16 cellular contexts compared by ENCODE assay signal in the genomic region with DNA sequence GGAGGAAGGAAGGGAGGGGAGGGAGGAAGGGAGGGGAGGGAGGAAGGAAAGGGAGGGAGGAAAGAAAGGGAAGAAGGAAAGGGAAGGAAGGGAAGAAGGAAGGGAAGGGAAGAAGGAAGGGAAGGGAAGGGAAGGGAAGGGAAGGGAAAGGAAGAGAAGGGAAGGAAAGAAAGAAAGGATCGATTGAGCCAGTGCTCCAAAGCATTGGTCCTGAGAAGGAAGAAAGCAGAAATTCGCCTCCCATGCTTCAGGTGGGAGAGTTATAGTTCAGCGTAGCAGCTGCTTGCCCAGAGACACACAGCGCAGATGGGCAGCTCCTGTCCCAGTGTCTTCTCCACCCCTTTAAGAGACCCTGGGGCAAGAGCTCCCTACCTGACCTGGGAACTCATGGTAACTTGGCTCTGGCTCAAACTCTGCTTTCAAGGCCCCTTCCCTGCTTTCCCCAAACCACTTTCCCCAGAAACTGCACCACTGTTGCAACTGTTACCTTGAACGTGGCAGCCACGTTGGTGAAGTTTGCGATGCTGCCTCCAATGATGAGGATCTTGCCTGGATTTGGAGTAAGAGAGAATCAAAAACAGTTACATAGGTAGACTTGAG. TPM values are rescaled to one million over a fixed set of nuclear protein-coding genes. Genes with fewer than 3 reads are reported as not detected.
DNase-seq lines count a peak whose midpoint lies in the region; ATAC-seq, FAIRE-seq and TF ChIP-seq lines count a peak whose summit lies in the region.
"Had no signal": no experiment of that assay in that cellular context is flagged by ENCODE, and none has a peak within 500 bp of the region (broad histone marks: within the 10 kb centered on the region; RNA-seq: fewer than 3 reads in every experiment).

No MANE protein-coding gene starts in this region.

- H3K36me3 ChIP-seq in HEK293 (ENCODE audit: control insufficient read depth in 2 of 2, insufficient read depth in 1 of 2, low read length in 2 of 2) (peaks cover 67 to 93% of the 10 kb centered on the region in 2 experiments), bronchial epithelial cell (ENCODE audit: control insufficient read depth, insufficient read depth, low read length) (peaks cover 47% of the 10 kb centered on the region)

- peaks cover 54% of the 10 kb centered on the region for H3K36me3 Mint-ChIP-seq in activated CD8-positive, alpha-beta T cell treated with anti-CD3 and anti-CD28 coated beads, Interleukin-2, amount 10 ng/mL, durations not matched to agents 7 days and 5 days (ENCODE audit: low read depth)
- H3K36me3 Mint-ChIP-seq in activated CD8-positive, alpha-beta T cell treated with anti-CD3 and anti-CD28 coated beads for 36 hours (ENCODE audit: low read depth), result peaks cover 48% of the 10 kb centered on the region
- H3K36me3 Mint-ChIP-seq in stimulated activated effector memory CD8-positive, alpha-beta T cell treated with anti-CD3 and anti-CD28 coated beads, Interleukin-12 subunit alpha, Interleukin-12 subunit beta, amount 100 ng/mL, for 72 hours, result peaks cover 98% of the 10 kb centered on the region

- TF ChIP-seq CTCF in activated CD8-positive, alpha-beta T cell treated with anti-CD3 and anti-CD28 coated beads for 36 hours (IDR thresholded peaks at IDR 0.05), result no peak
- TF ChIP-seq CTCF in HEK293 (tag by site-specific recombination; IDR thresholded peaks at IDR 0.05) (no peak), bronchial epithelial cell (IDR thresholded peaks at IDR 0.05; ENCODE audit: insufficient read depth, low read length, severe bottlenecking) (no peak)

- H3K27me3 Mint-ChIP-seq in activated CD8-positive, alpha-beta T cell treated with anti-CD3 and anti-CD28 coated beads, Interleukin-2, amount 10 ng/mL, durations not matched to agents 7 days and 5 days (ENCODE audit: low read depth), result no peaks in the 10 kb centered on the region
- H3K27me3 Mint-ChIP-seq in activated CD8-positive, alpha-beta T cell treated with anti-CD3 and anti-CD28 coated beads for 36 hours, result no peaks in the 10 kb centered on the region
- H3K27me3 Mint-ChIP-seq: CD4-positive, alpha-beta memory T cell had no signal

- no peaks in the 10 kb centered on the region for H3K9me3 ChIP-seq in HEK293 (ENCODE audit: control insufficient read depth, insufficient read depth, low read depth, low read length)
- H3K9me3 ChIP-seq: BLaER1, HAP-1 had no signal

- POLR2A ChIA-PET in activated CD8-positive, alpha-beta T cell treated with anti-CD3 and anti-CD28 coated beads, Interleukin-2, amount 10 ng/mL, durations not matched to agents 7 days and 5 days (lab: Charles Lee), result no interaction called here
- POLR2A ChIA-PET in activated CD8-positive, alpha-beta T cell treated with anti-CD3 and anti-CD28 coated beads for 36 hours (lab: Charles Lee), result interaction anchor here (1.4 kb wide), 1 partner anchor 14 kb away, joined by 4 read pairs; a partner anchor contains a TSS
- POLR2A ChIA-PET in HEK293 (lab: Yijun Ruan, JAX), result no interaction called here

- H3K27me3 ChIP-seq in bronchial epithelial cell (ENCODE audit: control insufficient read depth, insufficient read depth, low read length), result no peaks in the 10 kb centered on the region
- H3K27me3 ChIP-seq: BLaER1 had no signal

- H3K4me3 Mint-ChIP-seq in activated CD8-positive, alpha-beta T cell treated with anti-CD3 and anti-CD28 coated beads, Interleukin-2, amount 10 ng/mL, durations not matched to agents 7 days and 5 days, result no peak overlapping the region
- H3K4me3 Mint-ChIP-seq in activated CD8-positive, alpha-beta T cell treated with anti-CD3 and anti-CD28 coated beads for 36 hours, result no peak overlapping the region
- no peak overlapping the region for H3K4me3 Mint-ChIP-seq in stimulated activated effector memory CD8-positive, alpha-beta T cell treated with anti-CD3 and anti-CD28 coated beads, Interleukin-12 subunit alpha, Interleukin-12 subunit beta, amount 100 ng/mL, for 72 hours
- H3K4me3 Mint-ChIP-seq: CD14-positive monocyte; CD4-positive, alpha-beta memory T cell had no signal

- DNase-seq in activated CD8-positive, alpha-beta T cell treated with anti-CD3 and anti-CD28 coated beads, Interleukin-2, amount 10 ng/mL, durations not matched to agents 7 days and 5 days, result no peak
- DNase-seq in activated CD8-positive, alpha-beta T cell treated with anti-CD3 and anti-CD28 coated beads for 36 hours, result no peak
- DNase-seq in bronchial epithelial cell (ENCODE audit: low read depth) (no peak), HuH-7.5 (ENCODE audit: low spot score) (no peak)
- no peak for DNase-seq in stimulated activated effector memory CD8-positive, alpha-beta T cell treated with anti-CD3 and anti-CD28 coated beads, Interleukin-12 subunit alpha, Interleukin-12 subunit beta, amount 100 ng/mL, for 72 hours (ENCODE audit: low spot score in 2 of 2)
- DNase-seq: CD4-positive, alpha-beta memory T cell; DMS79 treated with DMSO at 0.1 percent for 48 hours; GF-D8 had no signal

- no peaks in the 10 kb centered on the region for H3K9me3 Mint-ChIP-seq in activated CD8-positive, alpha-beta T cell treated with anti-CD3 and anti-CD28 coated beads, Interleukin-2, amount 10 ng/mL, durations not matched to agents 7 days and 5 days (ENCODE audit: insufficient read depth)
- no peaks in the 10 kb centered on the region for H3K9me3 Mint-ChIP-seq in activated CD8-positive, alpha-beta T cell treated with anti-CD3 and anti-CD28 coated beads for 36 hours
- H3K9me3 Mint-ChIP-seq in stimulated activated effector memory CD8-positive, alpha-beta T cell treated with anti-CD3 and anti-CD28 coated beads, Interleukin-12 subunit alpha, Interleukin-12 subunit beta, amount 100 ng/mL, for 72 hours, result no peaks in the 10 kb centered on the region
- H3K9me3 Mint-ChIP-seq: CD4-positive, alpha-beta memory T cell had no signal

- ATAC-seq in activated CD8-positive, alpha-beta T cell treated with anti-CD3 and anti-CD28 coated beads, Interleukin-2, amount 10 ng/mL, durations not matched to agents 7 days and 5 days, result no peak
- ATAC-seq in activated CD8-positive, alpha-beta T cell treated with anti-CD3 and anti-CD28 coated beads for 36 hours, result no peak
- no peak for ATAC-seq in stimulated activated effector memory CD8-positive, alpha-beta T cell treated with anti-CD3 and anti-CD28 coated beads, Interleukin-12 subunit alpha, Interleukin-12 subunit beta, amount 100 ng/mL, for 72 hours
- ATAC-seq in HG03159 (IDR thresholded peaks at IDR 0.05; ENCODE audit: unreplicated experiment), result no peak
- ATAC-seq: K562 had no signal

- no peaks in the 10 kb centered on the region for H3K4me1 Mint-ChIP-seq in activated CD8-positive, alpha-beta T cell treated with anti-CD3 and anti-CD28 coated beads, Interleukin-2, amount 10 ng/mL, durations not matched to agents 7 days and 5 days (ENCODE audit: low read depth)
- no peaks in the 10 kb centered on the region for H3K4me1 Mint-ChIP-seq in activated CD8-positive, alpha-beta T cell treated with anti-CD3 and anti-CD28 coated beads for 36 hours (ENCODE audit: low read depth)
- H3K4me1 Mint-ChIP-seq in stimulated activated effector memory CD8-positive, alpha-beta T cell treated with anti-CD3 and anti-CD28 coated beads, Interleukin-12 subunit alpha, Interleukin-12 subunit beta, amount 100 ng/mL, for 72 hours, result peaks cover 11% of the 10 kb centered on the region
- H3K4me1 Mint-ChIP-seq: CD14-positive monocyte had no signal

- intact Hi-C loops in activated CD8-positive, alpha-beta T cell treated with anti-CD3 and anti-CD28 coated beads for 36 hours (cut with micrococcal nuclease), result no loop called here

- no peaks in the 10 kb centered on the region for H3K4me1 ChIP-seq in HEK293 (ENCODE audit: control insufficient read depth, insufficient read depth, low read length)
- H3K4me1 ChIP-seq: BLaER1, HAP-1 had no signal

- peak; percentile 88 for FAIRE-seq in bronchial epithelial cell (lab: Jason Lieb, UNC)
- FAIRE-seq: H1, K562 had no signal

- no peak overlapping the region for H3K27ac ChIP-seq in HEK293 (ENCODE audit: extremely low read depth, low read depth, low read length)
- H3K27ac ChIP-seq: 22Rv1, BLaER1 had no signal

- CTCF ChIA-PET in activated CD8-positive, alpha-beta T cell treated with anti-CD3 and anti-CD28 coated beads, Interleukin-2, amount 10 ng/mL, durations not matched to agents 7 days and 5 days (lab: Charles Lee), result no interaction called here
- CTCF ChIA-PET in activated CD8-positive, alpha-beta T cell treated with anti-CD3 and anti-CD28 coated beads for 36 hours (lab: Charles Lee), result no interaction called here
- CTCF ChIA-PET in HEK293 (lab: Yijun Ruan, JAX), result interaction anchor here (1.2 kb wide), 1 partner anchor 55 kb away, joined by 3 read pairs; no protein-coding TSS in a partner anchor

- H3K27ac Mint-ChIP-seq in activated CD8-positive, alpha-beta T cell treated with anti-CD3 and anti-CD28 coated beads, Interleukin-2, amount 10 ng/mL, durations not matched to agents 7 days and 5 days, result peak overlapping the region; percentile 2
- no peak overlapping the region for H3K27ac Mint-ChIP-seq in activated CD8-positive, alpha-beta T cell treated with anti-CD3 and anti-CD28 coated beads for 36 hours
- H3K27ac Mint-ChIP-seq in stimulated activated effector memory CD8-positive, alpha-beta T cell treated with anti-CD3 and anti-CD28 coated beads, Interleukin-12 subunit alpha, Interleukin-12 subunit beta, amount 100 ng/mL, for 72 hours, result peak overlapping the region; percentile 26

- no peak overlapping the region for H3K4me3 ChIP-seq in HEK293 (ENCODE audit: low read depth, low read length)
- no peak overlapping the region for H3K4me3 ChIP-seq in bronchial epithelial cell (ENCODE audit: low read depth, low read length)
- H3K4me3 ChIP-seq: BLaER1, HAP-1, K562 had no signal

TF ChIP-seq in HEK293, 187 proteins besides CTCF, POLR2A, EP300 and RAD21 (continues in another document):
- TF ChIP-seq IKZF3 (tag by site-specific recombination; IDR thresholded peaks at IDR 0.05), result no peak
- TF ChIP-seq ZFP3 (tag by site-specific recombination; IDR thresholded peaks at IDR 0.05; ENCODE audit: low read depth), result no peak
- peak; percentile 76 for TF ChIP-seq ZNF366 (tag by site-specific recombination; conservative IDR thresholded peaks at IDR 0.05)

RNA-seq across cellular contexts. Expression of a gene that starts 14.4 kb away (rescaled TPM):
- 100 to 1,000 TPM; 177 to 185 TPM for total RNA-seq in activated CD8-positive, alpha-beta T cell treated with anti-CD3 and anti-CD28 coated beads, Interleukin-2, amount 10 ng/mL, durations not matched to agents 7 days and 5 days
- total RNA-seq in activated CD8-positive, alpha-beta T cell treated with anti-CD3 and anti-CD28 coated beads for 36 hours, result 100 to 1,000 TPM; 185 to 186 TPM
- total RNA-seq in bronchial epithelial cell, result 78.5 and 121 TPM in 2 replicates

RNA-seq across cellular contexts. Expression of a gene that starts 26.1 kb away (rescaled TPM):
- total RNA-seq in activated CD8-positive, alpha-beta T cell treated with anti-CD3 and anti-CD28 coated beads, Interleukin-2, amount 10 ng/mL, durations not matched to agents 7 days and 5 days, result under 1 TPM; 0.89 to 0.97 TPM
- 1 to 10 TPM in 1 of 2 experiments, under 1 TPM in 1; 0.81 to 1.4 TPM for total RNA-seq in activated CD8-positive, alpha-beta T cell treated with anti-CD3 and anti-CD28 coated beads for 36 hours
- 0.13 and 0.26 TPM in 2 replicates for total RNA-seq in bronchial epithelial cell

RNA-seq across cellular contexts. Expression of a gene that starts 39.1 kb away (rescaled TPM):
- total RNA-seq in activated CD8-positive, alpha-beta T cell treated with anti-CD3 and anti-CD28 coated beads, Interleukin-2, amount 10 ng/mL, durations not matched to agents 7 days and 5 days, result 10 to 100 TPM; 12.3 to 13.2 TPM
- total RNA-seq in activated CD8-positive, alpha-beta T cell treated with anti-CD3 and anti-CD28 coated beads for 36 hours, result 10 to 100 TPM; 19.2 to 19.6 TPM
- 31.0 and 33.2 TPM in 2 replicates for total RNA-seq in bronchial epithelial cell
